In genomic region chr5:82298668-82299067, GRCh38 we compare ENCODE assay signal across 28 cellular contexts.
"Had no signal": no experiment of that assay in that cellular context is flagged by ENCODE, and none has a peak within 500 bp of the region (broad histone marks: within the 10 kb centered on the region; RNA-seq: fewer than 3 reads in every experiment).

No MANE protein-coding gene starts in this region.

- H3K27me3 Mint-ChIP-seq: activated CD4-positive, alpha-beta memory T cell treated with anti-CD3 and anti-CD28 coated beads for 36 hours; activated CD4-positive, alpha-beta T cell treated with anti-CD3 and anti-CD28 coated beads, Interleukin-2, amount 10 ng/mL, durations not matched to agents 24 days and 14 days; activated naive CD4-positive, alpha-beta T cell treated with anti-CD3 and anti-CD28 coated beads, Interleukin-2, amount 10 ng/mL, durations not matched to agents 7 days and 5 days; activated naive CD8-positive, alpha-beta T cell treated with anti-CD3 and anti-CD28 coated beads, Interleukin-2, amount 10 ng/mL, durations not matched to agents 7 days and 5 days; brain; progenitor cell of endocrine pancreas; stimulated activated memory B cell treated with anti-CD40 and anti-IgM and Interleukin-4, amounts not matched to agents 10 μg/mL and 1 μg/mL and 100 μg/mL, for 72 hours; stimulated activated naive CD8-positive, alpha-beta T cell treated with anti-CD3 and anti-CD28 coated beads, Interleukin-15, amount 100 ng/mL, for 72 hours; type B pancreatic cell had no signal

- DNase-seq: activated CD4-positive, alpha-beta memory T cell treated with anti-CD3 and anti-CD28 coated beads for 36 hours; activated CD4-positive, alpha-beta T cell treated with anti-CD3 and anti-CD28 coated beads, Interleukin-2, amount 10 ng/mL, durations not matched to agents 24 days and 14 days; activated CD4-positive, CD25-positive, alpha-beta regulatory T cell treated with anti-CD3 and anti-CD28 coated beads, Interleukin-2, amount 50 U/mL, for 72 hours; activated CD8-positive, alpha-beta memory T cell treated with anti-CD3 and anti-CD28 coated beads, Interleukin-2, amount 50 U/mL, for 4 hours; activated gamma-delta T cell; activated naive CD4-positive, alpha-beta T cell treated with anti-CD3 and anti-CD28 coated beads, Interleukin-2, amount 10 ng/mL, durations not matched to agents 7 days and 5 days; activated naive CD8-positive, alpha-beta T cell treated with anti-CD3 and anti-CD28 coated beads, Interleukin-2, amount 10 ng/mL, durations not matched to agents 7 days and 5 days; activated T-cell treated with anti-CD3 and anti-CD28 coated beads, Interleukin-2, amount 50 U/mL, for 1 hour; central memory CD4-positive, alpha-beta T cell; left cardiac atrium; mammary epithelial cell; ovary; stimulated activated CD4-positive, alpha-beta T cell treated with anti-CD3 and anti-CD28 coated beads, Interleukin-1b, Interleukin-23, amount 100 ng/mL, for 48 hours; stimulated activated CD4-positive, alpha-beta T cell treated with anti-CD3 and anti-CD28 coated beads, Interleukin-4, amount 100 ng/mL, for 4 hours; stimulated activated CD8-positive, alpha-beta memory T cell treated with anti-CD3 and anti-CD28 coated beads, Interleukin-4, amount 100 ng/mL, for 48 hours; stimulated activated naive CD8-positive, alpha-beta T cell treated with anti-CD3 and anti-CD28 coated beads, Interleukin-15, amount 100 ng/mL, for 72 hours; substantia nigra; T-helper 9 cell; uterus had no signal

- H3K4me1 Mint-ChIP-seq: activated CD4-positive, alpha-beta T cell treated with anti-CD3 and anti-CD28 coated beads, Interleukin-2, amount 10 ng/mL, durations not matched to agents 24 days and 14 days; activated naive CD4-positive, alpha-beta T cell treated with anti-CD3 and anti-CD28 coated beads, Interleukin-2, amount 10 ng/mL, durations not matched to agents 7 days and 5 days; activated naive CD8-positive, alpha-beta T cell treated with anti-CD3 and anti-CD28 coated beads, Interleukin-2, amount 10 ng/mL, durations not matched to agents 7 days and 5 days; stimulated activated naive CD8-positive, alpha-beta T cell treated with anti-CD3 and anti-CD28 coated beads, Interleukin-15, amount 100 ng/mL, for 72 hours had no signal

- H3K9me3 Mint-ChIP-seq: activated CD4-positive, alpha-beta T cell treated with anti-CD3 and anti-CD28 coated beads, Interleukin-2, amount 10 ng/mL, durations not matched to agents 24 days and 14 days; activated naive CD4-positive, alpha-beta T cell treated with anti-CD3 and anti-CD28 coated beads, Interleukin-2, amount 10 ng/mL, durations not matched to agents 7 days and 5 days; activated naive CD8-positive, alpha-beta T cell treated with anti-CD3 and anti-CD28 coated beads, Interleukin-2, amount 10 ng/mL, durations not matched to agents 7 days and 5 days; nephron; type B pancreatic cell had no signal

- H3K27ac Mint-ChIP-seq: activated CD4-positive, alpha-beta memory T cell treated with anti-CD3 and anti-CD28 coated beads for 36 hours; activated CD4-positive, alpha-beta T cell treated with anti-CD3 and anti-CD28 coated beads, Interleukin-2, amount 10 ng/mL, durations not matched to agents 24 days and 14 days; activated naive CD4-positive, alpha-beta T cell treated with anti-CD3 and anti-CD28 coated beads, Interleukin-2, amount 10 ng/mL, durations not matched to agents 7 days and 5 days; activated naive CD8-positive, alpha-beta T cell treated with anti-CD3 and anti-CD28 coated beads, Interleukin-2, amount 10 ng/mL, durations not matched to agents 7 days and 5 days; brain; nephron; progenitor cell of endocrine pancreas; stimulated activated memory B cell treated with anti-CD40 and anti-IgM and Interleukin-4, amounts not matched to agents 10 μg/mL and 1 μg/mL and 100 μg/mL, for 72 hours; type B pancreatic cell had no signal

- H3K4me3 Mint-ChIP-seq: activated CD4-positive, alpha-beta memory T cell treated with anti-CD3 and anti-CD28 coated beads for 36 hours; activated CD4-positive, alpha-beta T cell treated with anti-CD3 and anti-CD28 coated beads, Interleukin-2, amount 10 ng/mL, durations not matched to agents 24 days and 14 days; activated naive CD4-positive, alpha-beta T cell treated with anti-CD3 and anti-CD28 coated beads, Interleukin-2, amount 10 ng/mL, durations not matched to agents 7 days and 5 days; activated naive CD8-positive, alpha-beta T cell treated with anti-CD3 and anti-CD28 coated beads, Interleukin-2, amount 10 ng/mL, durations not matched to agents 7 days and 5 days; brain; nephron; stimulated activated memory B cell treated with anti-CD40 and anti-IgM and Interleukin-4, amounts not matched to agents 10 μg/mL and 1 μg/mL and 100 μg/mL, for 72 hours; stimulated activated naive CD8-positive, alpha-beta T cell treated with anti-CD3 and anti-CD28 coated beads, Interleukin-15, amount 100 ng/mL, for 72 hours; type B pancreatic cell had no signal

- H3K36me3 ChIP-seq: ascending aorta, esophagus muscularis mucosa, neutrophil, ovary, uterus had no signal

- H3K4me1 ChIP-seq: ascending aorta, esophagus muscularis mucosa, uterus had no signal

- H3K4me2 ChIP-seq: smooth muscle cell had no signal

- H3K36me3 Mint-ChIP-seq: activated naive CD4-positive, alpha-beta T cell treated with anti-CD3 and anti-CD28 coated beads, Interleukin-2, amount 10 ng/mL, durations not matched to agents 7 days and 5 days; stimulated activated memory B cell treated with anti-CD40 and anti-IgM and Interleukin-4, amounts not matched to agents 10 μg/mL and 1 μg/mL and 100 μg/mL, for 72 hours; type B pancreatic cell had no signal

- ATAC-seq: stimulated activated memory B cell treated with anti-CD40 and anti-IgM and Interleukin-4, amounts not matched to agents 10 μg/mL and 1 μg/mL and 100 μg/mL, for 72 hours; stimulated activated naive CD8-positive, alpha-beta T cell treated with anti-CD3 and anti-CD28 coated beads, Interleukin-15, amount 100 ng/mL, for 72 hours had no signal

- H3K4me3 ChIP-seq: ascending aorta, esophagus muscularis mucosa, ovary, smooth muscle cell, uterus had no signal

- H3K27ac ChIP-seq: ascending aorta, esophagus muscularis mucosa, neutrophil, ovary, uterus had no signal

- H3K27me3 ChIP-seq: ascending aorta, esophagus muscularis mucosa, neutrophil, ovary, uterus had no signal

- H3K9me3 ChIP-seq: ascending aorta, esophagus muscularis mucosa, neutrophil, ovary, uterus had no signal
